In the genomic region with DNA sequence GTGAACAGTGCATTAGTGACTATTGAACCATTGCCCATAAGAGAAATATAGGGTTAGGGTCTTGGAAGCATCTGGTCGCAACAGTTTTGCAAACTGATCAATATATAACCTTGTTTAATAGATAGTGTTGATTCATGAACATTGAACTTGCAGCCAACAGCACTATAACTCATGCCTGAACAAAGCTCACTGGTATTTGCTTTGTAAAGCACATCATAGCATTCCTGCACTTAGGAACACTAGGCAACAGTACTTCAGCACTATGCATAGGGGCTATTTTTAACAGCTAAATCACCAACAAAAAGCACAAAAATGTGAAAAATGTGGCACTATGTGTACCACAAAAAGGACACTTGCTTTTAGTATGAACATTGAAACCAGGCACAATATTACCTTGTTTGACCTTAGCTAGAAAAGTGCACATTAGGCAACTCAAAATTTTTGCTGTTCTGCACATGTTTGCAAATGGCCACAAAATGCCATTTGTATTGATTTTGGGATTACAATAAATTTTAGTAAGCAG, we compare ENCODE assay signal across 14 cellular contexts.
A peak's percentile ranks its signal among the peaks of the same experiment; 100 is the strongest.
DNase-seq lines count a peak whose midpoint lies in the region; ATAC-seq and TF ChIP-seq lines count a peak whose summit lies in the region.
"Had no signal": no experiment of that assay in that cellular context is flagged by ENCODE, and none has a peak within 500 bp of the region (broad histone marks: within the 10 kb centered on the region; RNA-seq: fewer than 3 reads in every experiment).

No MANE protein-coding gene starts in this region.

- BruUV-seq in mammary epithelial cell (replicated peaks; lab: Mats Ljungman, UMichigan): no TSS peak

- H2AFZ ChIP-seq in mammary epithelial cell (ENCODE audit: low read depth, low read length): no peak overlapping the region

- no peak overlapping the region for H3K4me2 ChIP-seq in mammary epithelial cell (ENCODE audit: insufficient read depth, low read depth, low read length)

- peaks cover 21% of the 10 kb centered on the region for H3K4me1 Mint-ChIP-seq in activated naive CD8-positive, alpha-beta T cell treated with anti-CD3 and anti-CD28 coated beads, Interleukin-2, amount 10 ng/mL, durations not matched to agents 7 days and 5 days

- peak; percentile 41 to 50 for DNase-seq in cardiac muscle cell (ENCODE audit: low read depth in 1 of 2, low spot score in 1 of 2)
- DNase-seq in right cardiac atrium: no peak
- no peak for DNase-seq in activated naive CD8-positive, alpha-beta T cell treated with anti-CD3 and anti-CD28 coated beads, Interleukin-2, amount 10 ng/mL, durations not matched to agents 7 days and 5 days
- no peak for DNase-seq in left ventricle myocardium inferior
- DNase-seq in thoracic aorta (ENCODE audit: low spot score): no peak
- no peak for DNase-seq in mammary epithelial cell
- no peak for DNase-seq in NCI-H774 (lab: John Stamatoyannopoulos, UW)
- DNase-seq: activated gamma-delta T cell treated with Interleukin-2 at 50 U/mL for 16 hours, glutamatergic neuron, left cardiac atrium, NCI-H2171, nucleus accumbens had no signal

- in situ Hi-C loops in mammary epithelial cell (cut with MboI; ENCODE audit: low sequenced_read_pairs in 2 of 2): no loop called here

- H3K9me3 ChIP-seq in cardiac muscle cell (ENCODE audit: low read depth) (no peaks in the 10 kb centered on the region), right cardiac atrium (ENCODE audit: control insufficient read depth, low read length) (no peaks in the 10 kb centered on the region), left ventricle myocardium inferior (replicated peaks) (peaks cover 25% of the 10 kb centered on the region), thoracic aorta (no peaks in the 10 kb centered on the region), mammary epithelial cell (replicated peaks; ENCODE audit: insufficient read depth, low read length) (no peaks in the 10 kb centered on the region)

- H3K27me3 ChIP-seq in cardiac muscle cell: no peaks in the 10 kb centered on the region
- H3K27me3 ChIP-seq in right cardiac atrium (ENCODE audit: control insufficient read depth, insufficient read depth): no peaks in the 10 kb centered on the region
- no peaks in the 10 kb centered on the region for H3K27me3 ChIP-seq in left ventricle myocardium inferior (ENCODE audit: low read depth)
- H3K27me3 ChIP-seq in thoracic aorta (replicated peaks; ENCODE audit: insufficient read depth): no peaks in the 10 kb centered on the region
- H3K27me3 ChIP-seq in mammary epithelial cell (ENCODE audit: insufficient read depth, low read length): no peaks in the 10 kb centered on the region

- H3K27ac ChIP-seq in cardiac muscle cell (peak overlapping the region; percentile 62), right cardiac atrium (ENCODE audit: low read length) (no peak overlapping the region), left ventricle myocardium inferior (replicated peaks) (peak overlapping the region; percentile 12), thoracic aorta (peak overlapping the region; percentile 11 to 29), mammary epithelial cell (ENCODE audit: insufficient read depth, low read depth, low read length) (no peak overlapping the region)

- dilution Hi-C loops in mammary epithelial cell (cut with HindIII; ENCODE audit: low sequenced_read_pairs): no loop called here

- H3K27me3 Mint-ChIP-seq in activated naive CD8-positive, alpha-beta T cell treated with anti-CD3 and anti-CD28 coated beads, Interleukin-2, amount 10 ng/mL, durations not matched to agents 7 days and 5 days: no peaks in the 10 kb centered on the region
- H3K27me3 Mint-ChIP-seq: B cell had no signal

- H3K27ac Mint-ChIP-seq in activated naive CD8-positive, alpha-beta T cell treated with anti-CD3 and anti-CD28 coated beads, Interleukin-2, amount 10 ng/mL, durations not matched to agents 7 days and 5 days: peak overlapping the region; percentile 47
- H3K27ac Mint-ChIP-seq: B cell had no signal

- ATAC-seq in right cardiac atrium: no peak
- ATAC-seq in activated naive CD8-positive, alpha-beta T cell treated with anti-CD3 and anti-CD28 coated beads, Interleukin-2, amount 10 ng/mL, durations not matched to agents 7 days and 5 days (ENCODE audit: low read depth): no peak
- no peak for ATAC-seq in thoracic aorta (ENCODE audit: insufficient number of reproducible peaks, low FRiP score, low read depth)
- ATAC-seq in HG02970 (IDR thresholded peaks at IDR 0.05; ENCODE audit: low FRiP score, unreplicated experiment): no peak

- intact Hi-C loops in right cardiac atrium (cut with DNase I): no loop called here
- intact Hi-C loops in left ventricle myocardium inferior (cut with micrococcal nuclease): no loop called here
- intact Hi-C loops in mammary epithelial cell (cut with micrococcal nuclease): no loop called here

- H3K9me3 Mint-ChIP-seq in activated naive CD8-positive, alpha-beta T cell treated with anti-CD3 and anti-CD28 coated beads, Interleukin-2, amount 10 ng/mL, durations not matched to agents 7 days and 5 days: peaks cover 4% of the 10 kb centered on the region

- H3K79me2 ChIP-seq in mammary epithelial cell (ENCODE audit: insufficient read depth, low read length): no peaks in the 10 kb centered on the region

- no peak overlapping the region for H3K4me3 ChIP-seq in cardiac muscle cell
- H3K4me3 ChIP-seq in right cardiac atrium (ENCODE audit: low read length): no peak overlapping the region
- no peak overlapping the region for H3K4me3 ChIP-seq in left ventricle myocardium inferior
- H3K4me3 ChIP-seq in thoracic aorta: no peak overlapping the region
- H3K4me3 ChIP-seq in mammary epithelial cell (replicated peaks in 1 of 3; ENCODE audit: insufficient read depth in 1 of 3, low read depth in 2 of 3, low read length in 3 of 3): no peak overlapping the region

- H3K36me3 ChIP-seq in cardiac muscle cell: no peaks in the 10 kb centered on the region
- H3K36me3 ChIP-seq in left ventricle myocardium inferior: peaks cover 71% of the 10 kb centered on the region
- H3K36me3 ChIP-seq in thoracic aorta: no peaks in the 10 kb centered on the region
- no peaks in the 10 kb centered on the region for H3K36me3 ChIP-seq in mammary epithelial cell (ENCODE audit: insufficient read depth, low read length)

- H3K9ac ChIP-seq in mammary epithelial cell (ENCODE audit: insufficient read depth, low read length): no peak overlapping the region

- POLR2A ChIA-PET in activated naive CD8-positive, alpha-beta T cell treated with anti-CD3 and anti-CD28 coated beads, Interleukin-2, amount 10 ng/mL, durations not matched to agents 7 days and 5 days (lab: Charles Lee): interaction anchor here (1.2 kb wide), 1 partner anchor 44 kb away, joined by 3 read pairs; no protein-coding TSS in a partner anchor

- WGBS in right cardiac atrium: 97% methylated on average over 1 of the region's 1 CpG
- WGBS in mammary epithelial cell (ENCODE audit: low coverage, missing lambda C conversion rate): 100% methylated on average over 1 of the region's 1 CpG

- H4K20me1 ChIP-seq in mammary epithelial cell (ENCODE audit: insufficient read depth, low read length): no peaks in the 10 kb centered on the region

- no peak overlapping the region for H3K4me3 Mint-ChIP-seq in activated naive CD8-positive, alpha-beta T cell treated with anti-CD3 and anti-CD28 coated beads, Interleukin-2, amount 10 ng/mL, durations not matched to agents 7 days and 5 days
- H3K4me3 Mint-ChIP-seq: B cell had no signal

- H3K4me1 ChIP-seq in cardiac muscle cell (ENCODE audit: low read depth) (peaks cover 12% of the 10 kb centered on the region), right cardiac atrium (ENCODE audit: control insufficient read depth, insufficient read depth, low read length) (no peaks in the 10 kb centered on the region), left ventricle myocardium inferior (peaks cover 49% of the 10 kb centered on the region), thoracic aorta (ENCODE audit: control insufficient read depth in 1 of 2, low read depth in 2 of 2) (peaks cover 8 to 29% of the 10 kb centered on the region in 2 donors), mammary epithelial cell (ENCODE audit: insufficient read depth, low read length) (no peaks in the 10 kb centered on the region)

- peaks cover 72% of the 10 kb centered on the region for H3K36me3 Mint-ChIP-seq in activated naive CD8-positive, alpha-beta T cell treated with anti-CD3 and anti-CD28 coated beads, Interleukin-2, amount 10 ng/mL, durations not matched to agents 7 days and 5 days

- TF ChIP-seq CTCF in cardiac muscle cell (IDR thresholded peaks at IDR 0.05; ENCODE audit: low read depth, low read length): no peak
- no peak for TF ChIP-seq CTCF in left ventricle myocardium inferior (IDR thresholded peaks at IDR 0.05; ENCODE audit: borderline replicate concordance)
- no peak for TF ChIP-seq CTCF in thoracic aorta (IDR thresholded peaks at IDR 0.05)
- no peak for TF ChIP-seq CTCF in mammary epithelial cell (conservative IDR thresholded peaks at IDR 0.05 in 1 of 2, IDR thresholded peaks at IDR 0.05 in 1 of 2; ENCODE audit: extremely low read depth in 1 of 2, insufficient read depth in 1 of 2, low read depth in 1 of 2, low read length in 2 of 2)

- CTCF ChIA-PET in mammary epithelial cell (lab: Charles Lee; ENCODE audit: low non-redundant PET): no interaction called here

Comparison
In these comparisons a context has a peak if more than half of its experiments do, and no peak if none do; other contexts are left out.
1. DNase-seq: peak in cardiac muscle cell (2 of 2); none in right cardiac atrium (0 of 3), activated naive CD8-positive, alpha-beta T cell treated with anti-CD3 and anti-CD28 coated beads, Interleukin-2, amount 10 ng/mL, durations not matched to agents 7 days and 5 days (single experiment), left ventricle myocardium inferior (single experiment), thoracic aorta (single experiment), mammary epithelial cell (single experiment) and NCI-H774 (single experiment).
2. H3K27ac ChIP-seq: peak in cardiac muscle cell (single experiment), left ventricle myocardium inferior (single experiment) and thoracic aorta (2 of 2); none in right cardiac atrium (single experiment) and mammary epithelial cell (single experiment).